In genomic region chrX:71577682-71578081, GRCh38 we compare ENCODE assay signal across 23 cellular contexts. TPM values are rescaled to one million over a fixed set of nuclear protein-coding genes. Genes with fewer than 3 reads are reported as not detected.
DNase-seq lines count a peak whose midpoint lies in the region; ATAC-seq and TF ChIP-seq lines count a peak whose summit lies in the region.
"Had no signal": no experiment of that assay in that cellular context is flagged by ENCODE, and none has a peak within 500 bp of the region (broad histone marks: within the 10 kb centered on the region; RNA-seq: fewer than 3 reads in every experiment).

No MANE protein-coding gene starts in this region.

- no peaks in the 10 kb centered on the region for H3K9me3 ChIP-seq in heart left ventricle
- no peaks in the 10 kb centered on the region for H3K9me3 ChIP-seq in left lung
- H3K9me3 ChIP-seq: BLaER1, SJCRH30 had no signal

- H3K4me1 ChIP-seq in heart left ventricle = no peaks in the 10 kb centered on the region
- H3K4me1 ChIP-seq in left lung = no peaks in the 10 kb centered on the region
- H3K4me1 ChIP-seq: BLaER1, SJCRH30 had no signal

- peaks cover 14% of the 10 kb centered on the region for H3K27me3 Mint-ChIP-seq in activated T-cell treated with anti-CD3 and anti-CD28 coated beads, Interleukin-2, amount 50 U/mL, for 24 hours
- H3K27me3 Mint-ChIP-seq in effector memory CD8-positive, alpha-beta T cell = no peaks in the 10 kb centered on the region
- H3K27me3 Mint-ChIP-seq: CD4-positive, CD25-positive, alpha-beta regulatory T cell had no signal

- ATAC-seq in heart left ventricle (peak in 3 of 4 donors; percentile 27 to 55 (median 38)), left lung (peak; percentile 64)
- no peak for ATAC-seq in effector memory CD8-positive, alpha-beta T cell (replicated peaks)

- H3K36me3 ChIP-seq in H7 (replicated peaks; ENCODE audit: control insufficient read depth, insufficient read depth, low read length) (no peaks in the 10 kb centered on the region; the same call in none of the 2 replicates), heart left ventricle (peaks cover 0 to 53% (median 41%) of the 10 kb centered on the region in 9 donors), left lung (peaks cover 0 to 57% of the 10 kb centered on the region in 2 donors)

- no peak overlapping the region for H3K4me3 ChIP-seq in H7 (ENCODE audit: insufficient read depth, low read depth, low read length)
- H3K4me3 ChIP-seq in heart left ventricle = no peak overlapping the region
- H3K4me3 ChIP-seq in left lung = no peak overlapping the region
- H3K4me3 ChIP-seq: BLaER1, SJCRH30 had no signal

- peaks cover 76% of the 10 kb centered on the region for H3K36me3 Mint-ChIP-seq in activated T-cell treated with anti-CD3 and anti-CD28 coated beads, Interleukin-2, amount 50 U/mL, for 24 hours (ENCODE audit: low read depth)
- peaks cover 51% of the 10 kb centered on the region for H3K36me3 Mint-ChIP-seq in effector memory CD8-positive, alpha-beta T cell (ENCODE audit: insufficient read depth)

- TF ChIP-seq CTCF in heart left ventricle (IDR thresholded peaks at IDR 0.05) (no peak), left lung (IDR thresholded peaks at IDR 0.05) (no peak)

- H3K4me1 Mint-ChIP-seq in activated T-cell treated with anti-CD3 and anti-CD28 coated beads, Interleukin-2, amount 50 U/mL, for 24 hours (ENCODE audit: low read depth) = peaks cover 6% of the 10 kb centered on the region
- peaks cover 0 to 2% of the 10 kb centered on the region in 2 donors for H3K4me1 Mint-ChIP-seq in effector memory CD8-positive, alpha-beta T cell (ENCODE audit: low read depth in 2 of 2)

- peak overlapping the region; percentile 59 for H3K27ac Mint-ChIP-seq in activated T-cell treated with anti-CD3 and anti-CD28 coated beads, Interleukin-2, amount 50 U/mL, for 24 hours
- peak overlapping the region in 1 of 2 donors; percentile 80 for H3K27ac Mint-ChIP-seq in effector memory CD8-positive, alpha-beta T cell
- H3K27ac Mint-ChIP-seq: CD4-positive, CD25-positive, alpha-beta regulatory T cell; H9 had no signal

- no peak overlapping the region for H3K4me3 Mint-ChIP-seq in activated T-cell treated with anti-CD3 and anti-CD28 coated beads, Interleukin-2, amount 50 U/mL, for 24 hours
- H3K4me3 Mint-ChIP-seq in effector memory CD8-positive, alpha-beta T cell = no peak overlapping the region
- H3K4me3 Mint-ChIP-seq: CD4-positive, CD25-positive, alpha-beta regulatory T cell; H9 had no signal

- TF ChIP-seq POLR2A in heart left ventricle (IDR thresholded peaks at IDR 0.05) = no peak

- no peak for DNase-seq in activated T-cell treated with anti-CD3 and anti-CD28 coated beads, Interleukin-2, amount 50 U/mL, for 24 hours
- DNase-seq in activated T-cell treated with anti-CD3 and anti-CD28 coated beads, Interleukin-2, amount 50 U/mL, for 1 hour = no peak
- peak; percentile 53 for DNase-seq in H7
- peak in 1 of 5 donors; percentile 43 for DNase-seq in heart left ventricle
- DNase-seq in left lung = no peak
- DNase-seq in activated CD8-positive, alpha-beta memory T cell treated with anti-CD3 and anti-CD28 coated beads, Interleukin-2, amount 50 U/mL, for 48 hours = no peak
- DNase-seq in effector memory CD8-positive, alpha-beta T cell = no peak
- DNase-seq: CD4-positive, CD25-positive, alpha-beta regulatory T cell; H9; Kasumi-1; MV-4-11; NCI-H1105; NCI-H1436 treated with DMSO at 0.1 percent for 48 hours; NCI-H187 treated with DMSO at 0.1 percent for 48 hours; NCI-H446; NCI-H524 treated with DMSO at 0.1 percent for 48 hours; NCI-H774; SJCRH30 had no signal

- intact Hi-C loops in heart left ventricle (cut with DNase I) = loop anchor here in 1 of 10 donors (10.0 kb wide), 1 partner anchor 183 kb away; no protein-coding TSS in a partner anchor
- intact Hi-C loops in left lung (cut with DNase I) = no loop called here

- H3K27ac ChIP-seq in heart left ventricle = peak overlapping the region in 1 of 12 donors; percentile 19
- peak overlapping the region in 1 of 2 donors; percentile 13 for H3K27ac ChIP-seq in left lung
- H3K27ac ChIP-seq: BLaER1, SJCRH30 had no signal

- WGBS in heart left ventricle, 4 donors = 77 to 80% (median 78%) methylated on average over 24 of the region's 24 CpGs

- no peaks in the 10 kb centered on the region for H3K27me3 ChIP-seq in H7 (ENCODE audit: control insufficient read depth, insufficient read depth, low read length)
- H3K27me3 ChIP-seq in heart left ventricle = peaks cover 0 to 4% (median 0%) of the 10 kb centered on the region in 9 donors
- no peaks in the 10 kb centered on the region for H3K27me3 ChIP-seq in left lung
- H3K27me3 ChIP-seq: SJCRH30 had no signal

- H3K9me3 Mint-ChIP-seq in activated T-cell treated with anti-CD3 and anti-CD28 coated beads, Interleukin-2, amount 50 U/mL, for 24 hours = no peaks in the 10 kb centered on the region
- no peaks in the 10 kb centered on the region for H3K9me3 Mint-ChIP-seq in effector memory CD8-positive, alpha-beta T cell
- H3K9me3 Mint-ChIP-seq: CD4-positive, CD25-positive, alpha-beta regulatory T cell had no signal

RNA-seq across cellular contexts. Expression of gene GCNA, which starts 0.6 kb away (rescaled TPM):
- total RNA-seq in H7 (2014; rRNA removed; shearing (Covaris generic)) = 0.55 and 1.1 TPM in 2 replicates
- 1 to 10 TPM in 6 of 9 donors, under 1 TPM in 3; 0.56 to 1.6 (median 1.1) TPM for total RNA-seq in heart left ventricle
- polyA plus RNA-seq in heart left ventricle = 1 to 10 TPM; 1.1 to 2.0 TPM
- total RNA-seq in left lung = 1 to 10 TPM in 1 of 2 donors, under 1 TPM in 1; 0.64 to 3.2 TPM

RNA-seq across cellular contexts. Expression of gene CXCR3, which starts 40.6 kb away (rescaled TPM):
- total RNA-seq in H7 (2014; rRNA removed; shearing (Covaris generic)) = not detected in 2 replicates
- total RNA-seq in heart left ventricle = 1 to 10 TPM in 1 of 9 donors, under 1 TPM in 3, not detected in 5; 0.26 to 2.6 (median 0.33) TPM
- under 1 TPM in 1 of 2 donors, not detected in 1; 0.11 TPM for polyA plus RNA-seq in heart left ventricle
- 1 to 10 TPM in 1 of 2 donors, under 1 TPM in 1; 0.50 to 1.7 TPM for total RNA-seq in left lung
- total RNA-seq: H9, HT1080, M059J, SJCRH30 had no signal
- polyA plus RNA-seq: AG04450, HepG2 had no signal

RNA-seq across cellular contexts. Expression of gene OGT, which starts 44.8 kb away (rescaled TPM):
- 74.9 and 88.1 TPM in 2 replicates for total RNA-seq in H7 (2014; rRNA removed; shearing (Covaris generic))
- total RNA-seq in heart left ventricle (10 to 100 TPM; 64.8 to 84.1 (median 77.4) TPM), left lung (100 to 1,000 TPM; 117 to 118 TPM)
- 10 to 100 TPM; 20.0 to 33.3 TPM for polyA plus RNA-seq in heart left ventricle
